In genomic region chr2:72893594-72894319, GRCh38 we compare ENCODE assay signal across 8 cellular contexts. TPM values are rescaled to one million over a fixed set of nuclear protein-coding genes. Genes with fewer than 3 reads are reported as not detected.
DNase-seq lines count a peak whose midpoint lies in the region; ATAC-seq and TF ChIP-seq lines count a peak whose summit lies in the region.

No MANE protein-coding gene starts in this region.

- no peaks in the 10 kb centered on the region; the same call in 1 of the 2 replicates for H3K27me3 ChIP-seq in BE2C

- TF ChIP-seq CTCF in BE2C (IDR thresholded peaks at IDR 0.05; ENCODE audit: low read depth, low read length) = peak; percentile 64
- TF ChIP-seq CTCF in foreskin fibroblast (IDR thresholded peaks at IDR 0.05; ENCODE audit: low read depth, low read length) = peak; percentile 85
- peak; percentile 74 for TF ChIP-seq CTCF in progenitor cell of endocrine pancreas (IDR thresholded peaks at IDR 0.05; ENCODE audit: unreplicated experiment)

- H3K9me3 ChIP-seq in BE2C = no peaks in the 10 kb centered on the region

- CTCF ChIA-PET in activated CD4-positive, alpha-beta memory T cell treated with anti-CD3 and anti-CD28 coated beads, Interleukin-2, amount 10 ng/mL, durations not matched to agents 7 days and 5 days (lab: Charles Lee) = interaction anchor here (0.6 to 7.5 kb wide), 18 partner anchors 9 to 319 kb away, joined by 3 to 171 read pairs (median 5); no protein-coding TSS in a partner anchor

- POLR2A ChIA-PET in activated CD4-positive, alpha-beta memory T cell treated with anti-CD3 and anti-CD28 coated beads, Interleukin-2, amount 10 ng/mL, durations not matched to agents 7 days and 5 days (lab: Charles Lee) = interaction anchor here (1.1 to 2.2 kb wide), 3 partner anchors 60 to 103 kb away, joined by 3 to 8 read pairs (median 6); no protein-coding TSS in a partner anchor

- peaks cover 4% of the 10 kb centered on the region for H3K4me1 Mint-ChIP-seq in activated CD4-positive, alpha-beta memory T cell treated with anti-CD3 and anti-CD28 coated beads, Interleukin-2, amount 10 ng/mL, durations not matched to agents 7 days and 5 days
- H3K4me1 Mint-ChIP-seq in progenitor cell of endocrine pancreas (ENCODE audit: low read depth) = peaks cover 4% of the 10 kb centered on the region

- peaks cover 44% of the 10 kb centered on the region for H3K27me3 Mint-ChIP-seq in activated CD4-positive, alpha-beta memory T cell treated with anti-CD3 and anti-CD28 coated beads, Interleukin-2, amount 10 ng/mL, durations not matched to agents 7 days and 5 days
- peaks cover 41% of the 10 kb centered on the region for H3K27me3 Mint-ChIP-seq in progenitor cell of endocrine pancreas

- ATAC-seq in GM18502 (IDR thresholded peaks at IDR 0.05; ENCODE audit: poor library complexity, unreplicated experiment) = peak; percentile 77
- ATAC-seq in HG02798 (IDR thresholded peaks at IDR 0.05; ENCODE audit: poor library complexity, unreplicated experiment) = peak; percentile 74

- DNase-seq in BE2C (peak; percentile 65), NCI-H1694 (lab: John Stamatoyannopoulos, UW) (peak; percentile 88), foreskin fibroblast (peak; percentile 51 to 85), progenitor cell of endocrine pancreas (ENCODE audit: low spot score, unreplicated experiment) (peak; percentile 58), cerebellar nuclear complex (lab: John Stamatoyannopoulos, UW) (no peak)
- peak; percentile 59 for DNase-seq in activated CD4-positive, alpha-beta memory T cell treated with anti-CD3 and anti-CD28 coated beads, Interleukin-2, amount 10 ng/mL, durations not matched to agents 7 days and 5 days

- H3K4me1 ChIP-seq in BE2C = no peaks in the 10 kb centered on the region

- no peaks in the 10 kb centered on the region for H3K36me3 Mint-ChIP-seq in activated CD4-positive, alpha-beta memory T cell treated with anti-CD3 and anti-CD28 coated beads, Interleukin-2, amount 10 ng/mL, durations not matched to agents 7 days and 5 days (ENCODE audit: low read depth)
- peaks cover 6% of the 10 kb centered on the region for H3K36me3 Mint-ChIP-seq in progenitor cell of endocrine pancreas (ENCODE audit: insufficient read depth)

- no peaks in the 10 kb centered on the region for H3K9me3 Mint-ChIP-seq in activated CD4-positive, alpha-beta memory T cell treated with anti-CD3 and anti-CD28 coated beads, Interleukin-2, amount 10 ng/mL, durations not matched to agents 7 days and 5 days
- no peaks in the 10 kb centered on the region for H3K9me3 Mint-ChIP-seq in progenitor cell of endocrine pancreas (ENCODE audit: low read depth)

- no peak overlapping the region for H3K4me3 Mint-ChIP-seq in activated CD4-positive, alpha-beta memory T cell treated with anti-CD3 and anti-CD28 coated beads, Interleukin-2, amount 10 ng/mL, durations not matched to agents 7 days and 5 days
- H3K4me3 Mint-ChIP-seq in progenitor cell of endocrine pancreas (ENCODE audit: low read depth) = no peak overlapping the region

- no peak overlapping the region for H3K4me3 ChIP-seq in BE2C (ENCODE audit: low read depth, low read length)
- H3K4me3 ChIP-seq in foreskin fibroblast (ENCODE audit: low read depth in 1 of 2, low read length in 2 of 2) = no peak overlapping the region

- H3K36me3 ChIP-seq in BE2C = no peaks in the 10 kb centered on the region

- no peak overlapping the region for H3K27ac Mint-ChIP-seq in activated CD4-positive, alpha-beta memory T cell treated with anti-CD3 and anti-CD28 coated beads, Interleukin-2, amount 10 ng/mL, durations not matched to agents 7 days and 5 days
- H3K27ac Mint-ChIP-seq in progenitor cell of endocrine pancreas = no peak overlapping the region

RNA-seq across cellular contexts. Expression of gene SPR, which starts 6.5 kb away (rescaled TPM):
- 4.8 TPM for polyA plus RNA-seq in BE2C (2012; ENCODE audit: insufficient read depth, insufficient read length, low read depth)
- under 1 TPM; 0.63 to 0.71 TPM for total RNA-seq in activated CD4-positive, alpha-beta memory T cell treated with anti-CD3 and anti-CD28 coated beads, Interleukin-2, amount 10 ng/mL, durations not matched to agents 7 days and 5 days
- total RNA-seq in progenitor cell of endocrine pancreas = 24.2 and 25.5 TPM in 2 replicates

RNA-seq across cellular contexts. Expression of gene EMX1, which starts 23.6 kb away (rescaled TPM):
- polyA plus RNA-seq in BE2C (2012; ENCODE audit: insufficient read depth, insufficient read length, low read depth) = not detected
- total RNA-seq in activated CD4-positive, alpha-beta memory T cell treated with anti-CD3 and anti-CD28 coated beads, Interleukin-2, amount 10 ng/mL, durations not matched to agents 7 days and 5 days = not detected
- total RNA-seq in progenitor cell of endocrine pancreas = 0.69 and 0.71 TPM in 2 replicates

Comparison
In these comparisons a context has a peak if more than half of its experiments do, and no peak if none do; other contexts are left out.
1. DNase-seq: peak in BE2C (single experiment), NCI-H1694 (single experiment), activated CD4-positive, alpha-beta memory T cell treated with anti-CD3 and anti-CD28 coated beads, Interleukin-2, amount 10 ng/mL, durations not matched to agents 7 days and 5 days (single experiment), foreskin fibroblast (2 of 2) and progenitor cell of endocrine pancreas (single experiment); none in cerebellar nuclear complex (0 of 2).
2. RNA of gene SPR, which starts 6.5 kb away (total RNA-seq): 24.2 to 25.5 TPM in progenitor cell of endocrine pancreas; 0.63 to 0.71 TPM in activated CD4-positive, alpha-beta memory T cell treated with anti-CD3 and anti-CD28 coated beads, Interleukin-2, amount 10 ng/mL, durations not matched to agents 7 days and 5 days; every median in the first group is over 10 times any median in the second.
3. Peak in every context shown above with its lines, with median percentiles within 50 percentile points of each other: CTCF ChIP-seq.